9 cellular contexts compared by ENCODE assay signal in genomic region chr16:17408955-17409441, GRCh38.
A peak's percentile ranks its signal among the peaks of the same experiment; 100 is the strongest.
DNase-seq lines count a peak whose midpoint lies in the region; ATAC-seq, FAIRE-seq and TF ChIP-seq lines count a peak whose summit lies in the region.
"Had no signal": no experiment of that assay in that cellular context is flagged by ENCODE, and none has a peak within 500 bp of the region (broad histone marks: within the 10 kb centered on the region; RNA-seq: fewer than 3 reads in every experiment).

No MANE protein-coding gene starts in this region.

- peak; percentile 87 for FAIRE-seq in GM12892 (lab: Jason Lieb, UNC)

- ATAC-seq in GM21381 (IDR thresholded peaks at IDR 0.05; ENCODE audit: unreplicated experiment) (peak; percentile 63), HG03439 (IDR thresholded peaks at IDR 0.05; ENCODE audit: unreplicated experiment) (peak; percentile 49)

- DNase-seq in GM12892 (ENCODE audit: insufficient read length): peak; percentile 32
- peak; percentile 40 for DNase-seq in germinal center (ENCODE audit: low spot score)
- DNase-seq in DMS114 treated with DMSO at 0.1 percent for 48 hours (lab: John Stamatoyannopoulos, UW; ENCODE audit: unreplicated experiment): no peak
- no peak for DNase-seq in OCI-M1 (lab: John Stamatoyannopoulos, UW)
- no peak for DNase-seq in kidney glomerular epithelial cell (lab: John Stamatoyannopoulos, UW)
- no peak for DNase-seq in NCI-H524 treated with DMSO at 0.1 percent for 48 hours (lab: John Stamatoyannopoulos, UW)
- DNase-seq: KBM-7 had no signal

- no peak for TF ChIP-seq POLR2A in GM12892 (IDR thresholded peaks at IDR 0.05; ENCODE audit: low read depth, low read length)

Comparison
In these comparisons a context has a peak if more than half of its experiments do, and no peak if none do; other contexts are left out.
1. DNase-seq: peak in GM12892 (single experiment) and germinal center (single experiment); none in DMS114 treated with DMSO at 0.1 percent for 48 hours (single experiment), OCI-M1 (single experiment), kidney glomerular epithelial cell (single experiment) and NCI-H524 treated with DMSO at 0.1 percent for 48 hours (single experiment).